ENCODE assay signal across 30 cellular contexts in the genomic region with DNA sequence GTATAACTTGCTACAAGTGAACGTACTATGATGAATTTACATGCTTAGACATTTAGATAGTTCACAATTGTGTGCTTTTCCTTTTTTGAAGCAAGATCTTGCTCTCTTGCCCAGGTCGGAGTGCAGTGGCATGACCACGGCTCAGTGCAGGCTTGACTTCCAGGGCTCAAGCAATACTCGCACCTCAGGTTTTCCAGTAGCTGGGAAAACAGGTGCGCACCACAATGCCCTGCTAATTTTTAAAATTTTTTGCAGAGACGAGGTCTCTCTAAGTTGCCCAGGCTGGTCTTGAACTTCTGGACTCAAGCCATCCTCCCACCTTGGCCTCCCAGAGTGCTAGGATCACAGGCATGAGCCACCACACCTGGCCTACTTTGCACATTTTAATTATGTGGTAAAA. TPM values are rescaled to one million over a fixed set of nuclear protein-coding genes. Genes with fewer than 3 reads are reported as not detected.
"Had no signal": no experiment of that assay in that cellular context is flagged by ENCODE, and none has a peak within 500 bp of the region (broad histone marks: within the 10 kb centered on the region; RNA-seq: fewer than 3 reads in every experiment).

No MANE protein-coding gene starts in this region.

- H3K36me3 Mint-ChIP-seq: activated naive CD4-positive, alpha-beta T cell treated with anti-CD3 and anti-CD28 coated beads, Interleukin-2, amount 50 U/mL, for 24 hours; activated naive CD8-positive, alpha-beta T cell treated with anti-CD3 and anti-CD28 coated beads, Interleukin-2, amount 10 ng/mL, durations not matched to agents 7 days and 5 days had no signal

- H3K9me3 Mint-ChIP-seq: activated CD4-positive, alpha-beta memory T cell treated with anti-CD3 and anti-CD28 coated beads, Interleukin-2, amount 10 ng/mL, durations not matched to agents 7 days and 5 days; activated naive CD4-positive, alpha-beta T cell treated with anti-CD3 and anti-CD28 coated beads, Interleukin-2, amount 50 U/mL, for 24 hours; activated naive CD8-positive, alpha-beta T cell treated with anti-CD3 and anti-CD28 coated beads, Interleukin-2, amount 10 ng/mL, durations not matched to agents 7 days and 5 days; activated T-cell treated with anti-CD3 and anti-CD28 coated beads, Interleukin-2, amount 50 U/mL, for 24 hours; activated T-helper 2 cell treated with anti-CD3 and anti-CD28 coated beads, Interferon-gamma antibody, Interleukin-2, Interleukin-4, amounts not matched to agents 10 μg/mL and 5 μg/mL and 100 μg/mL, durations not matched to agents 14 hours and 24 hours and 36 hours; WTC11 had no signal

- H3K4me3 ChIP-seq: ascending aorta, cardiac muscle cell, MG63 had no signal

- H3K27ac Mint-ChIP-seq: activated CD4-positive, alpha-beta memory T cell treated with anti-CD3 and anti-CD28 coated beads, Interleukin-2, amount 10 ng/mL, durations not matched to agents 7 days and 5 days; activated naive CD4-positive, alpha-beta T cell treated with anti-CD3 and anti-CD28 coated beads, Interleukin-2, amount 50 U/mL, for 24 hours; activated naive CD8-positive, alpha-beta T cell treated with anti-CD3 and anti-CD28 coated beads, Interleukin-2, amount 10 ng/mL, durations not matched to agents 7 days and 5 days; activated T-cell treated with anti-CD3 and anti-CD28 coated beads, Interleukin-2, amount 50 U/mL, for 24 hours; activated T-helper 2 cell treated with anti-CD3 and anti-CD28 coated beads, Interferon-gamma antibody, Interleukin-2, Interleukin-4, amounts not matched to agents 10 μg/mL and 5 μg/mL and 100 μg/mL, durations not matched to agents 14 hours and 24 hours and 36 hours; WTC11 had no signal

- H3K4me1 ChIP-seq: ascending aorta had no signal

- H3K27me3 Mint-ChIP-seq: activated CD4-positive, alpha-beta memory T cell treated with anti-CD3 and anti-CD28 coated beads, Interleukin-2, amount 10 ng/mL, durations not matched to agents 7 days and 5 days; activated naive CD4-positive, alpha-beta T cell treated with anti-CD3 and anti-CD28 coated beads, Interleukin-2, amount 50 U/mL, for 24 hours; activated naive CD8-positive, alpha-beta T cell treated with anti-CD3 and anti-CD28 coated beads, Interleukin-2, amount 10 ng/mL, durations not matched to agents 7 days and 5 days; activated T-cell treated with anti-CD3 and anti-CD28 coated beads, Interleukin-2, amount 50 U/mL, for 24 hours had no signal

- DNase-seq: activated CD4-positive, alpha-beta memory T cell treated with anti-CD3 and anti-CD28 coated beads, Interleukin-2, amount 10 ng/mL, durations not matched to agents 7 days and 5 days; activated CD4-positive, alpha-beta T cell treated with anti-CD3 and anti-CD28 coated beads for 48 hours; activated CD4-positive, CD25-positive, alpha-beta regulatory T cell treated with anti-CD3 and anti-CD28 coated beads, Interleukin-2, amount 50 U/mL, for 72 hours; activated gamma-delta T cell; activated naive CD4-positive, alpha-beta T cell treated with Interleukin-2 at 50 U/mL for 16 hours; activated naive CD8-positive, alpha-beta T cell treated with anti-CD3 and anti-CD28 coated beads, Interleukin-2, amount 10 ng/mL, durations not matched to agents 7 days and 5 days; activated T-cell treated with anti-CD3 and anti-CD28 coated beads, Interleukin-2, amount 50 U/mL, for 24 hours; amygdala; Kasumi-1; KG1; MG63; NCI-H1048; NCI-H1436 treated with DMSO at 0.1 percent for 48 hours; NCI-H1694 treated with DMSO at 0.1 percent for 48 hours; NCI-H2029; NCI-H345; NCI-H524 treated with DMSO at 0.1 percent for 48 hours; RPMI8226; SIG-M5 had no signal

- H3K4me3 Mint-ChIP-seq: activated CD4-positive, alpha-beta memory T cell treated with anti-CD3 and anti-CD28 coated beads, Interleukin-2, amount 10 ng/mL, durations not matched to agents 7 days and 5 days; activated naive CD4-positive, alpha-beta T cell treated with anti-CD3 and anti-CD28 coated beads, Interleukin-2, amount 50 U/mL, for 24 hours; activated naive CD8-positive, alpha-beta T cell treated with anti-CD3 and anti-CD28 coated beads, Interleukin-2, amount 10 ng/mL, durations not matched to agents 7 days and 5 days; activated T-cell treated with anti-CD3 and anti-CD28 coated beads, Interleukin-2, amount 50 U/mL, for 24 hours; WTC11 had no signal

- H3K27ac ChIP-seq: ascending aorta, cardiac muscle cell had no signal

- H3K36me3 ChIP-seq: ascending aorta, cardiac muscle cell, MG63 had no signal

- H3K27me3 ChIP-seq: ascending aorta, cardiac muscle cell, MG63 had no signal

- H3K4me1 Mint-ChIP-seq: activated CD4-positive, alpha-beta memory T cell treated with anti-CD3 and anti-CD28 coated beads, Interleukin-2, amount 10 ng/mL, durations not matched to agents 7 days and 5 days; WTC11 had no signal

RNA-seq across cellular contexts. Expression of a gene that starts 1.8 kb away (rescaled TPM):
- total RNA-seq: activated CD4-positive, alpha-beta memory T cell treated with anti-CD3 and anti-CD28 coated beads, Interleukin-2, amount 10 ng/mL, durations not matched to agents 7 days and 5 days; activated CD8-positive, alpha-beta memory T cell treated with anti-CD3 and anti-CD28 coated beads for 36 hours; activated naive CD8-positive, alpha-beta T cell treated with anti-CD3 and anti-CD28 coated beads, Interleukin-2, amount 10 ng/mL, durations not matched to agents 7 days and 5 days; activated T-helper 2 cell treated with anti-CD3 and anti-CD28 coated beads, Interferon-gamma antibody, Interleukin-2, Interleukin-4, amounts not matched to agents 10 μg/mL and 5 μg/mL and 100 μg/mL, durations not matched to agents 14 hours and 24 hours and 36 hours; ascending aorta; cardiac muscle cell; NCI-H460; Right ventricle myocardium inferior; SK-MEL-5; T-helper 1 cell treated with Interleukin-12 subunit alpha and Interleukin-12 subunit beta and Interleukin-4 antibody, amounts not matched to agents 30 ng/mL and 1 ng/mL, for 36 hours; T-helper 2 cell treated with Interferon-gamma antibody and Interleukin-4, amounts not matched to agents 100 ng/mL and 5 ng/mL, for 36 hours; WTC11 had no signal

RNA-seq across cellular contexts. Expression of a gene that starts 18.9 kb away (rescaled TPM):
- total RNA-seq: ascending aorta; SK-MEL-5; T-helper 2 cell treated with Interferon-gamma antibody and Interleukin-4, amounts not matched to agents 100 ng/mL and 5 ng/mL, for 36 hours had no signal

RNA-seq across cellular contexts. Expression of a gene that starts 49.9 kb away (rescaled TPM):
- total RNA-seq: activated CD4-positive, alpha-beta memory T cell treated with anti-CD3 and anti-CD28 coated beads, Interleukin-2, amount 10 ng/mL, durations not matched to agents 7 days and 5 days; activated CD8-positive, alpha-beta memory T cell treated with anti-CD3 and anti-CD28 coated beads for 36 hours; activated naive CD8-positive, alpha-beta T cell treated with anti-CD3 and anti-CD28 coated beads, Interleukin-2, amount 10 ng/mL, durations not matched to agents 7 days and 5 days; activated T-helper 2 cell treated with anti-CD3 and anti-CD28 coated beads, Interferon-gamma antibody, Interleukin-2, Interleukin-4, amounts not matched to agents 10 μg/mL and 5 μg/mL and 100 μg/mL, durations not matched to agents 14 hours and 24 hours and 36 hours; ascending aorta; cardiac muscle cell; NCI-H460; Right ventricle myocardium inferior; SK-MEL-5; T-helper 1 cell treated with Interleukin-12 subunit alpha and Interleukin-12 subunit beta and Interleukin-4 antibody, amounts not matched to agents 30 ng/mL and 1 ng/mL, for 36 hours; T-helper 2 cell treated with Interferon-gamma antibody and Interleukin-4, amounts not matched to agents 100 ng/mL and 5 ng/mL, for 36 hours; WTC11 had no signal
